ENCODE assay signal across 1 cellular context in the genomic region with DNA sequence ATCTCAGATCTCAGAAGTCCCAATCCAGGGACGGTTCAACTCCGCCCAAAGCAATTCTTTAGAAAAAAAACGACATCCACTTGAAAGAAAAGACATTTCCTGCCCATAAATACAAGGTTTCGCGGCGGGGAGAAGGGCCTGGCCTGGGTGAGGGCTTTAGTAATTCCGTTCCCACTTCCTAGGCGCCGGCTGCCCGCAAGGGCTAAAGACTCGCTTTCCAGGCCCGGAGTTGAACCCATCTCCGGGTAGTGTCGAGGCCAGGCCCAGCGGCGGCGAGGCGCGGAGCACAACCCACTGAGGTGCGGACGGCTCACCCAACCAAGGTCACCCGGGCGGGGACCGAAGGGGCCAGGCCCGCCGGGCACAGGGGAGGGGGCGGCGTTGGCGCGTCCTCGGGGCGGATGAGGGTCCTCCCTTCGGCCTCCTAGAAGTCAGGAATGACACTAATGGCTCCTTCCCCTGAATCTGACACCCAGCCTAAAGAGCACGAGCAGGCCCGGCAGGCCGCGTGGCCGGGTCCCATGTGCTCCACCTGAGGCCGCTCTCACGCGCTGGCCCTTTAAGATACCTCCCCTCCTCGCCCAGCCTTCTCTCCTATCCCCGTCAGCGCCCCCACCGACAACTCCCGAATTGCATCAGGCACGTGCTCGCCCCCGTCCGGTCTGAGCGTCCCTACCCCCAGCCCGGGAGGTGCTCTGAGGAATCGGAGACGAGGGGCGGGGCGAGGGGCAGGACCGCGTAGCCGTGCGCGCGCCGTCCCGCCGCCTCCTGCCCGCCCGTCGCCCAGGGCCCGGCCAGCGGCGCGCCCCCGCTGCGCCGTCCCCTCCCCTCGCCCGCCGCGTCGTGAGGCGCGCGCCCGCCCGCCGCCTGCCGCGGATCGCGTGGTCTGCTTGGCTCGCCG.
A peak's percentile ranks its signal among the peaks of the same experiment; 100 is the strongest.
TF ChIP-seq lines count a peak whose summit lies in the region.

No MANE protein-coding gene starts in this region.

TF ChIP-seq in WTC11, 78 proteins besides CTCF, POLR2A, EP300 and RAD21 (continued from another document and continues in another):
- TF ChIP-seq, protein P1, sequence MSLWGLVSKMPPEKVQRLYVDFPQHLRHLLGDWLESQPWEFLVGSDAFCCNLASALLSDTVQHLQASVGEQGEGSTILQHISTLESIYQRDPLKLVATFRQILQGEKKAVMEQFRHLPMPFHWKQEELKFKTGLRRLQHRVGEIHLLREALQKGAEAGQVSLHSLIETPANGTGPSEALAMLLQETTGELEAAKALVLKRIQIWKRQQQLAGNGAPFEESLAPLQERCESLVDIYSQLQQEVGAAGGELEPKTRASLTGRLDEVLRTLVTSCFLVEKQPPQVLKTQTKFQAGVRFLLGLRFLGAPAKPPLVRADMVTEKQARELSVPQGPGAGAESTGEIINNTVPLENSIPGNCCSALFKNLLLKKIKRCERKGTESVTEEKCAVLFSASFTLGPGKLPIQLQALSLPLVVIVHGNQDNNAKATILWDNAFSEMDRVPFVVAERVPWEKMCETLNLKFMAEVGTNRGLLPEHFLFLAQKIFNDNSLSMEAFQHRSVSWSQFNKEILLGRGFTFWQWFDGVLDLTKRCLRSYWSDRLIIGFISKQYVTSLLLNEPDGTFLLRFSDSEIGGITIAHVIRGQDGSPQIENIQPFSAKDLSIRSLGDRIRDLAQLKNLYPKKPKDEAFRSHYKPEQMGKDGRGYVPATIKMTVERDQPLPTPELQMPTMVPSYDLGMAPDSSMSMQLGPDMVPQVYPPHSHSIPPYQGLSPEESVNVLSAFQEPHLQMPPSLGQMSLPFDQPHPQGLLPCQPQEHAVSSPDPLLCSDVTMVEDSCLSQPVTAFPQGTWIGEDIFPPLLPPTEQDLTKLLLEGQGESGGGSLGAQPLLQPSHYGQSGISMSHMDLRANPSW (CRISPR knock-in tag; conservative IDR thresholded peaks at IDR 0.05; ENCODE audit: low read depth), result no peak
- TF ChIP-seq MYBL2 (CRISPR knock-in tag; IDR thresholded peaks at IDR 0.05) (no peak; the same call in 1 of the 2 replicates), ZNF219 (CRISPR knock-in tag; IDR thresholded peaks at IDR 0.05; ENCODE audit: borderline replicate concordance) (peak; percentile 35; the same call in 1 of the 2 replicates), KAT7 (CRISPR knock-in tag; IDR thresholded peaks at IDR 0.05; ENCODE audit: borderline replicate concordance) (no peak), GRHL2 (CRISPR knock-in tag; IDR thresholded peaks at IDR 0.05; ENCODE audit: insufficient replicate concordance, severe bottlenecking) (no peak), AFF4 (CRISPR knock-in tag; IDR thresholded peaks at IDR 0.05; ENCODE audit: borderline replicate concordance) (peak; percentile 94; the same call in 1 of the 2 replicates), ZBTB21 (CRISPR knock-in tag; IDR thresholded peaks at IDR 0.05; ENCODE audit: borderline replicate concordance) (peak; percentile 71; the same call in 1 of the 2 replicates), RORB (CRISPR knock-in tag; IDR thresholded peaks at IDR 0.05) (no peak), FOXK1 (CRISPR knock-in tag; IDR thresholded peaks at IDR 0.05) (peak; percentile 93; the same call in 1 of the 2 replicates), ZNF423 (CRISPR knock-in tag; IDR thresholded peaks at IDR 0.05) (no peak), GABPB1 (CRISPR knock-in tag; IDR thresholded peaks at IDR 0.05) (peak; percentile 99), NR3C1 (CRISPR knock-in tag; conservative IDR thresholded peaks at IDR 0.05; ENCODE audit: low read depth) (no peak), E2F5 (CRISPR knock-in tag; IDR thresholded peaks at IDR 0.05) (peak; percentile 84), MAX (CRISPR knock-in tag; IDR thresholded peaks at IDR 0.05) (peak; percentile 99), TCF7 (CRISPR knock-in tag; IDR thresholded peaks at IDR 0.05; ENCODE audit: low read depth) (no peak), JAZF1 (CRISPR knock-in tag; IDR thresholded peaks at IDR 0.05) (no peak), NR2C2 (CRISPR knock-in tag; IDR thresholded peaks at IDR 0.05) (0 out of 2 replicates have a peak, but pooled peaks have one; percentile 25), ZNF281 (CRISPR knock-in tag; IDR thresholded peaks at IDR 0.05) (peak; percentile 87), CREB1 (CRISPR knock-in tag; IDR thresholded peaks at IDR 0.05) (peak; percentile 68; the same call in 1 of the 2 replicates)
- TF ChIP-seq, protein P2, sequence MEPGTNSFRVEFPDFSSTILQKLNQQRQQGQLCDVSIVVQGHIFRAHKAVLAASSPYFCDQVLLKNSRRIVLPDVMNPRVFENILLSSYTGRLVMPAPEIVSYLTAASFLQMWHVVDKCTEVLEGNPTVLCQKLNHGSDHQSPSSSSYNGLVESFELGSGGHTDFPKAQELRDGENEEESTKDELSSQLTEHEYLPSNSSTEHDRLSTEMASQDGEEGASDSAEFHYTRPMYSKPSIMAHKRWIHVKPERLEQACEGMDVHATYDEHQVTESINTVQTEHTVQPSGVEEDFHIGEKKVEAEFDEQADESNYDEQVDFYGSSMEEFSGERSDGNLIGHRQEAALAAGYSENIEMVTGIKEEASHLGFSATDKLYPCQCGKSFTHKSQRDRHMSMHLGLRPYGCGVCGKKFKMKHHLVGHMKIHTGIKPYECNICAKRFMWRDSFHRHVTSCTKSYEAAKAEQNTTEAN (CRISPR knock-in tag; IDR thresholded peaks at IDR 0.05), result peak; percentile 68
- TF ChIP-seq, protein P3, sequence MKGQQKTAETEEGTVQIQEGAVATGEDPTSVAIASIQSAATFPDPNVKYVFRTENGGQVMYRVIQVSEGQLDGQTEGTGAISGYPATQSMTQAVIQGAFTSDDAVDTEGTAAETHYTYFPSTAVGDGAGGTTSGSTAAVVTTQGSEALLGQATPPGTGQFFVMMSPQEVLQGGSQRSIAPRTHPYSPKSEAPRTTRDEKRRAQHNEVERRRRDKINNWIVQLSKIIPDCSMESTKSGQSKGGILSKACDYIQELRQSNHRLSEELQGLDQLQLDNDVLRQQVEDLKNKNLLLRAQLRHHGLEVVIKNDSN (CRISPR knock-in tag; IDR thresholded peaks at IDR 0.05), result peak; percentile 89
- TF ChIP-seq, protein P4, sequence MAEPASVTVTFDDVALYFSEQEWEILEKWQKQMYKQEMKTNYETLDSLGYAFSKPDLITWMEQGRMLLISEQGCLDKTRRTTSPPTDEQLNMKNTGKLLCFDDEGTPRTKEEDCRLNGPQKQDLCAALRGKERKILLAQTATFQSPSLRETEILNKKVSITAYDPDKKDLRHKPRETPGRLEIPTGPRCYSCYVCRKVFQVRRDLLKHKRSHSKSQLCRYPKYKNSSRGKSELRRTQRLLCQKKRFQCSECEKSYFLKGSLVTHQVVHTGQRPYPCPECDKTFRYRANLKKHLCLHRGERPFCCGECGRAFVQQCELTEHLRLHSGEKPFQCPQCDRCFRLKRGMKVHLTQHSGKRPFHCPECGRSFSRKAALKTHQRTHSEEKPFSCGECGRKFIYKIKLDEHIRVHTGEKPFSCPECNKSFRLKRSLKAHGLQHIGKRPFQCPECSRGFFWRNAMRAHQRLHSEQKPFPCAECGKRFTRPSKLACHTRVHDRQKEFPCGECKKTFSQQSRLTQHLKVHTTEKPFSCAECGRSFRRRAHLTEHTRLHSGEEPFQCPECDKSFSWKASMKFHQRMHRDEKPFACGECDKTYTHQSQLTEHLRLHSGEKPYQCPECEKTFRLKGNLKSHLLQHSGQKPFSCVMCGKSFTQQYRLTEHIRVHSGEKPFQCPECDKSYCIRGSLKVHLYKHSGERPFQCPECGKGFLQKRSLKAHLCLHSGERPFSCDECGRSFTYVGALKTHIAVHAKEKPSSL (CRISPR knock-in tag; conservative IDR thresholded peaks at IDR 0.05), result no peak
- TF ChIP-seq, protein P5, sequence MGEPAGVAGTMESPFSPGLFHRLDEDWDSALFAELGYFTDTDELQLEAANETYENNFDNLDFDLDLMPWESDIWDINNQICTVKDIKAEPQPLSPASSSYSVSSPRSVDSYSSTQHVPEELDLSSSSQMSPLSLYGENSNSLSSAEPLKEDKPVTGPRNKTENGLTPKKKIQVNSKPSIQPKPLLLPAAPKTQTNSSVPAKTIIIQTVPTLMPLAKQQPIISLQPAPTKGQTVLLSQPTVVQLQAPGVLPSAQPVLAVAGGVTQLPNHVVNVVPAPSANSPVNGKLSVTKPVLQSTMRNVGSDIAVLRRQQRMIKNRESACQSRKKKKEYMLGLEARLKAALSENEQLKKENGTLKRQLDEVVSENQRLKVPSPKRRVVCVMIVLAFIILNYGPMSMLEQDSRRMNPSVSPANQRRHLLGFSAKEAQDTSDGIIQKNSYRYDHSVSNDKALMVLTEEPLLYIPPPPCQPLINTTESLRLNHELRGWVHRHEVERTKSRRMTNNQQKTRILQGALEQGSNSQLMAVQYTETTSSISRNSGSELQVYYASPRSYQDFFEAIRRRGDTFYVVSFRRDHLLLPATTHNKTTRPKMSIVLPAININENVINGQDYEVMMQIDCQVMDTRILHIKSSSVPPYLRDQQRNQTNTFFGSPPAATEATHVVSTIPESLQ (CRISPR knock-in tag; IDR thresholded peaks at IDR 0.05), result no peak
- TF ChIP-seq, protein P6, sequence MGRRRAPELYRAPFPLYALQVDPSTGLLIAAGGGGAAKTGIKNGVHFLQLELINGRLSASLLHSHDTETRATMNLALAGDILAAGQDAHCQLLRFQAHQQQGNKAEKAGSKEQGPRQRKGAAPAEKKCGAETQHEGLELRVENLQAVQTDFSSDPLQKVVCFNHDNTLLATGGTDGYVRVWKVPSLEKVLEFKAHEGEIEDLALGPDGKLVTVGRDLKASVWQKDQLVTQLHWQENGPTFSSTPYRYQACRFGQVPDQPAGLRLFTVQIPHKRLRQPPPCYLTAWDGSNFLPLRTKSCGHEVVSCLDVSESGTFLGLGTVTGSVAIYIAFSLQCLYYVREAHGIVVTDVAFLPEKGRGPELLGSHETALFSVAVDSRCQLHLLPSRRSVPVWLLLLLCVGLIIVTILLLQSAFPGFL (CRISPR knock-in tag; IDR thresholded peaks at IDR 0.05; ENCODE audit: borderline replicate concordance), result no peak
- TF ChIP-seq, protein P7, sequence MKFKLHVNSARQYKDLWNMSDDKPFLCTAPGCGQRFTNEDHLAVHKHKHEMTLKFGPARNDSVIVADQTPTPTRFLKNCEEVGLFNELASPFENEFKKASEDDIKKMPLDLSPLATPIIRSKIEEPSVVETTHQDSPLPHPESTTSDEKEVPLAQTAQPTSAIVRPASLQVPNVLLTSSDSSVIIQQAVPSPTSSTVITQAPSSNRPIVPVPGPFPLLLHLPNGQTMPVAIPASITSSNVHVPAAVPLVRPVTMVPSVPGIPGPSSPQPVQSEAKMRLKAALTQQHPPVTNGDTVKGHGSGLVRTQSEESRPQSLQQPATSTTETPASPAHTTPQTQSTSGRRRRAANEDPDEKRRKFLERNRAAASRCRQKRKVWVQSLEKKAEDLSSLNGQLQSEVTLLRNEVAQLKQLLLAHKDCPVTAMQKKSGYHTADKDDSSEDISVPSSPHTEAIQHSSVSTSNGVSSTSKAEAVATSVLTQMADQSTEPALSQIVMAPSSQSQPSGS (CRISPR knock-in tag; IDR thresholded peaks at IDR 0.05; ENCODE audit: borderline replicate concordance, low read depth), result no peak
